12 cellular contexts compared by ENCODE assay signal in genomic region chr5:19322716-19323485, GRCh38.
DNase-seq lines count a peak whose midpoint lies in the region; ATAC-seq, FAIRE-seq and TF ChIP-seq lines count a peak whose summit lies in the region.
"Had no signal": no experiment of that assay in that cellular context is flagged by ENCODE, and none has a peak within 500 bp of the region (broad histone marks: within the 10 kb centered on the region; RNA-seq: fewer than 3 reads in every experiment).

No MANE protein-coding gene starts in this region.

- H3K27me3 Mint-ChIP-seq in activated T-helper 17 cell treated with anti-CD3 and anti-CD28 coated beads, Interleukin-2, amount 50 U/mL, for 72 hours: no peaks in the 10 kb centered on the region
- H3K27me3 Mint-ChIP-seq: CD4-positive, alpha-beta memory T cell had no signal

- H4K20me1 ChIP-seq in SU-DHL-6 (ENCODE audit: low read depth, low read length): no peaks in the 10 kb centered on the region

- H3K4me3 Mint-ChIP-seq in activated T-helper 17 cell treated with anti-CD3 and anti-CD28 coated beads, Interleukin-2, amount 50 U/mL, for 72 hours: no peak overlapping the region
- H3K4me3 Mint-ChIP-seq: CD4-positive, alpha-beta memory T cell; nephron had no signal

- H3K4me1 Mint-ChIP-seq in activated T-helper 17 cell treated with anti-CD3 and anti-CD28 coated beads, Interleukin-2, amount 50 U/mL, for 72 hours: no peaks in the 10 kb centered on the region
- H3K4me1 Mint-ChIP-seq: CD4-positive, alpha-beta memory T cell; nephron had no signal

- DNase-seq in D721Med (ENCODE audit: insufficient read length, low spot score) (no peak), kidney tubule cell (ENCODE audit: low spot score) (peak; percentile 16), OCI-M2 (lab: John Stamatoyannopoulos, UW; ENCODE audit: unreplicated experiment) (no peak), omental fat pad (ENCODE audit: low spot score) (no peak)
- no peak for DNase-seq in stimulated activated CD4-positive, alpha-beta T cell treated with anti-CD3 and anti-CD28 coated beads, Interleukin-12 subunit alpha, Interleukin-12 subunit beta, amount 100 ng/mL, for 4 hours
- DNase-seq: CD4-positive, alpha-beta memory T cell; head of caudate nucleus had no signal

- H3K79me2 ChIP-seq in SU-DHL-6 (ENCODE audit: insufficient read depth, low read length): no peaks in the 10 kb centered on the region

- H2AFZ ChIP-seq in SU-DHL-6 (ENCODE audit: low read depth, low read length, severe bottlenecking): peak overlapping the region; percentile 62

- H3K4me3 ChIP-seq in SU-DHL-6 (ENCODE audit: insufficient read depth, low read length, poor library complexity, severe bottlenecking): no peak overlapping the region
- H3K4me3 ChIP-seq: SJSA1 had no signal

- peak; percentile 46 for FAIRE-seq in D721Med (lab: Jason Lieb, UNC)

- no peaks in the 10 kb centered on the region for H3F3A ChIP-seq in SU-DHL-6 (ENCODE audit: insufficient read depth)

- H3K9me3 ChIP-seq in SU-DHL-6 (ENCODE audit: insufficient read depth, low read length): no peaks in the 10 kb centered on the region
- H3K9me3 ChIP-seq: SJSA1 had no signal

- no peak overlapping the region for H3K4me2 ChIP-seq in SU-DHL-6 (ENCODE audit: low read depth, low read length, poor library complexity, severe bottlenecking)

- H3K36me3 Mint-ChIP-seq in activated T-helper 17 cell treated with anti-CD3 and anti-CD28 coated beads, Interleukin-2, amount 50 U/mL, for 72 hours (ENCODE audit: low read depth): no peaks in the 10 kb centered on the region
- H3K36me3 Mint-ChIP-seq: CD4-positive, alpha-beta memory T cell had no signal

- ATAC-seq in HG03066 (IDR thresholded peaks at IDR 0.05; ENCODE audit: low read depth, unreplicated experiment) (peak; percentile 65), omental fat pad (ENCODE audit: low FRiP score) (no peak)
- no peak for ATAC-seq in activated T-helper 17 cell treated with anti-CD3 and anti-CD28 coated beads, Interleukin-2, amount 50 U/mL, for 72 hours (replicated peaks)

- no peaks in the 10 kb centered on the region for H3K9me2 ChIP-seq in SU-DHL-6 (replicated peaks; ENCODE audit: insufficient read depth, low read length)

- no peak overlapping the region for H3K9ac ChIP-seq in SU-DHL-6 (ENCODE audit: low read length)

- H3K36me3 ChIP-seq in SU-DHL-6 (ENCODE audit: low read length): no peaks in the 10 kb centered on the region
- H3K36me3 ChIP-seq: SJSA1 had no signal

- H3K27ac ChIP-seq in SU-DHL-6 (ENCODE audit: low read depth, low read length): no peak overlapping the region
- H3K27ac ChIP-seq: SJSA1 had no signal

- no peak overlapping the region for H3K27ac Mint-ChIP-seq in activated T-helper 17 cell treated with anti-CD3 and anti-CD28 coated beads, Interleukin-2, amount 50 U/mL, for 72 hours
- H3K27ac Mint-ChIP-seq: CD4-positive, alpha-beta memory T cell; nephron had no signal

- H3K27me3 ChIP-seq in SU-DHL-6 (ENCODE audit: low read length): no peaks in the 10 kb centered on the region
- H3K27me3 ChIP-seq: SJSA1 had no signal

- TF ChIP-seq CTCF in D721Med (IDR thresholded peaks at IDR 0.05; ENCODE audit: insufficient read depth, missing control alignments) (no peak), SU-DHL-6 (IDR thresholded peaks at IDR 0.05; ENCODE audit: insufficient read depth, low read length, poor library complexity, severe bottlenecking) (no peak), omental fat pad (IDR thresholded peaks at IDR 0.05) (no peak)

- peaks cover 16% of the 10 kb centered on the region for H3K9me3 Mint-ChIP-seq in activated T-helper 17 cell treated with anti-CD3 and anti-CD28 coated beads, Interleukin-2, amount 50 U/mL, for 72 hours
- H3K9me3 Mint-ChIP-seq: nephron had no signal
